In the genomic region with DNA sequence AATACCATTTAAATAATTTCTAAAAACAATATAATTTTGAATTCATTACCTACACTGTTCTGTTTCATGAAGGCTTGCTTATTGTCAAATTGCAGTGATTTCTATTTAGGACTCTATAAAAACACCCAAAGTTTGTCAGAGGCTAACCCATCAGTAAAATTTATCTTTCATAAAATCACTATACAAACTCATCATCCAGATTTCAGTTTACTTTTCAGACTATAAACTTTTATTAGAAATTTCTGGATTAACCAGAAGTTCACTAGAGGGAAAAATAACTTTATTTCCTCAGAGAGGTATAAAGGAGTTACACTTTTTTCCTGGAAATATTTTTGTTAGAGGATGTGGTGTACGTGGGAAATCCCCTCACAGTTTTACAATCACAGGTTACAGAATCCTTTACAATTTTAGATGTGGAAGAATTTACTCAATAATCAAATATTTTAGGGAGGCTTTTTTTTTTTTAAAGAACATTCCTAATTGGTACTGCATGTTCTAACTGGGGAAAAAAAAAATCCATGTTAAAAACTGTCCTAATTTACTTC, we compare ENCODE assay signal across 16 cellular contexts.
A peak's percentile ranks its signal among the peaks of the same experiment; 100 is the strongest.
DNase-seq lines count a peak whose midpoint lies in the region; ATAC-seq, FAIRE-seq and TF ChIP-seq lines count a peak whose summit lies in the region.
"Had no signal": no experiment of that assay in that cellular context is flagged by ENCODE, and none has a peak within 500 bp of the region (broad histone marks: within the 10 kb centered on the region; RNA-seq: fewer than 3 reads in every experiment).

No MANE protein-coding gene starts in this region.

- H3K4me1 ChIP-seq in ACC112 (ENCODE audit: control insufficient read depth, insufficient read depth, low read length, unreplicated experiment) (peaks cover 26% of the 10 kb centered on the region), DND-41 (ENCODE audit: insufficient read depth, low read length) (peaks cover 10% of the 10 kb centered on the region), foreskin keratinocyte (peaks cover 40% of the 10 kb centered on the region), SJCRH30 (no peaks in the 10 kb centered on the region)

- no peak overlapping the region for H3K4me2 ChIP-seq in DND-41 (ENCODE audit: insufficient read depth, low read length)

- H3K27ac ChIP-seq in ACC112 (ENCODE audit: low read depth, low read length) (peak overlapping the region; percentile 62), DND-41 (ENCODE audit: low read length) (no peak overlapping the region), foreskin keratinocyte (peak overlapping the region; percentile 56), substantia nigra (ENCODE audit: low read depth, low read length, poor library complexity, severe bottlenecking) (no peak overlapping the region), SJCRH30 (no peak overlapping the region)
- H3K27ac ChIP-seq: cardiac muscle cell, heart left ventricle had no signal

- H3K9ac ChIP-seq in DND-41 (ENCODE audit: low read depth, low read length), result no peak overlapping the region

- DNase-seq in DND-41, result no peak
- DNase-seq in activated CD8-positive, alpha-beta T cell treated with anti-CD3 and anti-CD28 coated beads for 36 hours, result no peak
- DNase-seq in foreskin keratinocyte, result peak in 1 of 2 donors; percentile 16
- no peak for DNase-seq in RCC 7860 (ENCODE audit: low spot score)
- no peak for DNase-seq in NCI-H226
- no peak for DNase-seq in substantia nigra (lab: John Stamatoyannopoulos, UW)
- DNase-seq in SJCRH30, result no peak
- DNase-seq: AML-193; effector CD4-positive, alpha-beta T cell; heart left ventricle; NCI-H187; NCI-H446 treated with DMSO at 0.1 percent for 48 hours; SIG-M5 had no signal

- H3K4me3 Mint-ChIP-seq in activated CD8-positive, alpha-beta T cell treated with anti-CD3 and anti-CD28 coated beads for 36 hours, result no peak overlapping the region

- CTCF ChIA-PET in activated CD8-positive, alpha-beta T cell treated with anti-CD3 and anti-CD28 coated beads for 36 hours (lab: Charles Lee), result no interaction called here

- H3K4me3 ChIP-seq in ACC112 (ENCODE audit: low read depth, low read length), result no peak overlapping the region
- H3K4me3 ChIP-seq in DND-41 (ENCODE audit: low read depth in 1 of 2, low read length in 2 of 2), result no peak overlapping the region
- no peak overlapping the region for H3K4me3 ChIP-seq in SJCRH30
- H3K4me3 ChIP-seq: cardiac muscle cell, heart left ventricle had no signal

- H4K20me1 ChIP-seq in DND-41 (ENCODE audit: insufficient read depth, low read length), result no peaks in the 10 kb centered on the region

- peak overlapping the region; percentile 65 for H3K27ac Mint-ChIP-seq in activated CD8-positive, alpha-beta T cell treated with anti-CD3 and anti-CD28 coated beads for 36 hours

- H3K79me2 ChIP-seq in ACC112 (ENCODE audit: control insufficient read depth, insufficient read depth, low read length, unreplicated experiment) (no peaks in the 10 kb centered on the region), DND-41 (ENCODE audit: insufficient read depth, low read length) (no peaks in the 10 kb centered on the region)

- no peaks in the 10 kb centered on the region for H3K9me3 ChIP-seq in DND-41 (ENCODE audit: insufficient read depth, low read length, severe bottlenecking)
- H3K9me3 ChIP-seq in SJCRH30 (replicated peaks), result no peaks in the 10 kb centered on the region
- H3K9me3 ChIP-seq: heart left ventricle had no signal

- H3K36me3 Mint-ChIP-seq in activated CD8-positive, alpha-beta T cell treated with anti-CD3 and anti-CD28 coated beads for 36 hours (ENCODE audit: low read depth), result peaks cover 34% of the 10 kb centered on the region

- H3K36me3 ChIP-seq in ACC112 (ENCODE audit: insufficient read depth, low read length), result peaks cover 10% of the 10 kb centered on the region; the same call in 1 of the 2 replicates
- H3K36me3 ChIP-seq in DND-41 (ENCODE audit: insufficient read depth, low read length), result peaks cover 16% of the 10 kb centered on the region
- H3K36me3 ChIP-seq in SJCRH30, result peaks cover 11% of the 10 kb centered on the region

- H3K4me1 Mint-ChIP-seq in activated CD8-positive, alpha-beta T cell treated with anti-CD3 and anti-CD28 coated beads for 36 hours (ENCODE audit: low read depth), result peaks cover 41% of the 10 kb centered on the region

- POLR2A ChIA-PET in activated CD8-positive, alpha-beta T cell treated with anti-CD3 and anti-CD28 coated beads for 36 hours (lab: Charles Lee), result interaction anchor here (1.5 kb wide), 1 partner anchor 82 kb away, joined by 3 read pairs; no protein-coding TSS in a partner anchor

- no peak for TF ChIP-seq CTCF in DND-41 (IDR thresholded peaks at IDR 0.05; ENCODE audit: borderline replicate concordance, extremely low read depth, low read length, poor library complexity, severe bottlenecking)
- no peak for TF ChIP-seq CTCF in activated CD8-positive, alpha-beta T cell treated with anti-CD3 and anti-CD28 coated beads for 36 hours (IDR thresholded peaks at IDR 0.05)
- no peak for TF ChIP-seq CTCF in foreskin keratinocyte (conservative IDR thresholded peaks at IDR 0.05)

- H3K27me3 Mint-ChIP-seq in activated CD8-positive, alpha-beta T cell treated with anti-CD3 and anti-CD28 coated beads for 36 hours, result no peaks in the 10 kb centered on the region

- H3K27me3 ChIP-seq in ACC112 (ENCODE audit: insufficient read depth, low read length) (no peaks in the 10 kb centered on the region), DND-41 (ENCODE audit: insufficient read depth, low read length, poor library complexity) (no peaks in the 10 kb centered on the region), foreskin keratinocyte (no peaks in the 10 kb centered on the region), SJCRH30 (no peaks in the 10 kb centered on the region)
- H3K27me3 ChIP-seq: cardiac muscle cell, heart left ventricle had no signal

- intact Hi-C loops in activated CD8-positive, alpha-beta T cell treated with anti-CD3 and anti-CD28 coated beads for 36 hours (cut with micrococcal nuclease), result no loop called here

- peaks cover 3% of the 10 kb centered on the region for H3K9me3 Mint-ChIP-seq in activated CD8-positive, alpha-beta T cell treated with anti-CD3 and anti-CD28 coated beads for 36 hours

- no peak for FAIRE-seq in RCC 7860 (lab: Jason Lieb, UNC)

- H2AFZ ChIP-seq in ACC112 (ENCODE audit: low read length, unreplicated experiment) (peak overlapping the region; percentile 56), DND-41 (ENCODE audit: low read depth, low read length) (no peak overlapping the region)

- ATAC-seq in DND-41 (ENCODE audit: insufficient read depth, low read depth), result peak; percentile 57; the same call in 2 of the 3 replicates
- ATAC-seq in activated CD8-positive, alpha-beta T cell treated with anti-CD3 and anti-CD28 coated beads for 36 hours, result peak; percentile 64
- no peak for ATAC-seq in foreskin keratinocyte
- ATAC-seq: heart left ventricle, right cardiac atrium had no signal

Comparison
In these comparisons a context has a peak if more than half of its experiments do, and no peak if none do; other contexts are left out.
1. H3K27ac ChIP-seq: peak in ACC112 (single experiment) and foreskin keratinocyte (single experiment); none in DND-41 (single experiment), substantia nigra (single experiment) and SJCRH30 (single experiment).